Comparison of ENCODE assay signal across 8 cellular contexts in the genomic region with DNA sequence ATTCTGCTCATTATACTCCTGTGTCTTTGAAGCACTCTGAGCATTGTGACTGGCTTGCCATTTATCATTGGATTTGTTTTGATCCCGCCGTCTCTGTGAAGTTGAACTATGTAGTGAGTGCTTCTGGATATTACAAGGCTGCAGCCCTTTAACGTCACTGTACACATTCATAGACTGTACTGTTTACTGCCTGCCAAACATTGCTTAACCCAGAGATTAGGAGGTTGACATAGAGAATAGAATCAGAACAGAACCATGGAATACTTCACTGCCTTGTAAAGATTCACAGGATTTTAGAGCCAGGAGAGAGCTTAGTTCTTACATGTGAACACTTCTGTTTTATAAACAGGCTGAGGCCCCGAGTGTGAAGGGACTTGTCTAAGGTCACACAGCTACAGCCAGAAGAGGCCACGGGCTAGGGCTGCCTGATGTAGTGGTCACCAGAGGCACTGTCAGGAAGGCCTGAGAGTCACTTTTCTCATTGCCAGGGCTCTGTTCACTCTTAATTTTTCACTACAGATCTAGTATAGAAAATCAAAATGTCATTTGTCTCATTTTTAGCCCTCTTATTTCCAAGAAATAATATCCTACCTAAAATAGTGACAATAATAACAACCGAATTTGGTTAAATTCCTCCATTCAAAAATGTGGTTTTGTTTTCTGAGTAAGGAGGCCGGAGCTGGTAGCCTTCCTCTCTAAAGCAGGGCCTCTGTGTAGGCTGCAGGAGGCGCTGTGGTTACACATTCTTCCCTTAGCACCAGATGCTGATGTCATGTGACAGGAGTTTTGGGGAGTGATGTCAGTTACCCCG.
DNase-seq lines count a peak whose midpoint lies in the region; ATAC-seq and TF ChIP-seq lines count a peak whose summit lies in the region.

No MANE protein-coding gene starts in this region.

- no peaks in the 10 kb centered on the region for H3K4me1 ChIP-seq in mesenchymal stem cell (ENCODE audit: control insufficient read depth, insufficient read depth, low read depth, low read length)
- peaks cover 0 to 21% (median 8%) of the 10 kb centered on the region in 4 donors for H3K4me1 ChIP-seq in stomach

- intact Hi-C loops in stomach (cut with DNase I; ENCODE audit: low total_unique reads): loop anchor here (10.0 kb wide), 1 partner anchor 126 kb away; no protein-coding TSS in a partner anchor

- TF ChIP-seq CTCF in GM12874 (IDR thresholded peaks at IDR 0.05; ENCODE audit: insufficient read depth, low read depth, low read length) (peak; percentile 60), LNCAP (IDR thresholded peaks at IDR 0.05) (peak; percentile 70), WERI-Rb-1 (IDR thresholded peaks at IDR 0.05; ENCODE audit: low read depth, low read length) (peak; percentile 82), stomach (IDR thresholded peaks at IDR 0.05) (peak in 5 of 7 experiments; percentile 31 to 64 (median 55))

- H2BK12ac ChIP-seq in mesenchymal stem cell (ENCODE audit: low read length in 2 of 2): peak overlapping the region in 1 of 2 experiments; percentile 17

- H2BK15ac ChIP-seq in mesenchymal stem cell (ENCODE audit: low read depth, poor library complexity, severe bottlenecking): no peak overlapping the region

- no peaks in the 10 kb centered on the region for H3K27me3 ChIP-seq in WERI-Rb-1 (ENCODE audit: insufficient read depth, low read depth, severe bottlenecking)
- no peaks in the 10 kb centered on the region for H3K27me3 ChIP-seq in mesenchymal stem cell (ENCODE audit: control insufficient read depth in 1 of 2, insufficient read depth in 1 of 2, low read length in 2 of 2)
- H3K27me3 ChIP-seq in stomach: no peaks in the 10 kb centered on the region

- peak overlapping the region in 1 of 2 experiments; percentile 33 for H3K4ac ChIP-seq in mesenchymal stem cell (ENCODE audit: low read depth in 1 of 2, low read length in 2 of 2)

- H3K9me3 ChIP-seq in WERI-Rb-1 (ENCODE audit: severe bottlenecking) (no peaks in the 10 kb centered on the region), mesenchymal stem cell (ENCODE audit: control insufficient read depth, low read length) (no peaks in the 10 kb centered on the region), stomach (no peaks in the 10 kb centered on the region)

- peak; percentile 52 for TF ChIP-seq EP300 in stomach (IDR thresholded peaks at IDR 0.05)

- H3K23ac ChIP-seq in mesenchymal stem cell (ENCODE audit: low read length in 2 of 2): no peak overlapping the region

- no peak overlapping the region for H3K14ac ChIP-seq in mesenchymal stem cell (ENCODE audit: low read length in 2 of 2)

- H2BK5ac ChIP-seq in mesenchymal stem cell (ENCODE audit: low read depth, low read length, poor library complexity, severe bottlenecking): no peak overlapping the region

- no peak overlapping the region for H4K8ac ChIP-seq in mesenchymal stem cell (ENCODE audit: low read length)

- H2BK120ac ChIP-seq in mesenchymal stem cell (ENCODE audit: low read depth, low read length): no peak overlapping the region

- no peak overlapping the region for H2AFZ ChIP-seq in mesenchymal stem cell (ENCODE audit: low read depth, low read length)

- DNase-seq in AG08395 (ENCODE audit: low spot score): peak; percentile 81
- DNase-seq in WERI-Rb-1: peak; percentile 57
- DNase-seq in ecto neural progenitor cell (ENCODE audit: low spot score): peak; percentile 54
- DNase-seq in mesenchymal stem cell: peak; percentile 96
- peak; percentile 52 for DNase-seq in stomach

- peaks cover 8% of the 10 kb centered on the region for H3K79me1 ChIP-seq in mesenchymal stem cell (replicated peaks; ENCODE audit: low read length, poor library complexity, severe bottlenecking)

- TF ChIP-seq POLR2A in stomach (IDR thresholded peaks at IDR 0.05): no peak

- no peak overlapping the region for H2AK5ac ChIP-seq in mesenchymal stem cell (ENCODE audit: low read length, severe bottlenecking)

- no peak overlapping the region for H3K4me2 ChIP-seq in mesenchymal stem cell (ENCODE audit: low read length, poor library complexity, severe bottlenecking)

- H3K27ac ChIP-seq in WERI-Rb-1: no peak overlapping the region
- H3K27ac ChIP-seq in mesenchymal stem cell (ENCODE audit: low read length, poor library complexity, severe bottlenecking): no peak overlapping the region
- peak overlapping the region in 4 of 5 donors; percentile 24 to 70 (median 60) for H3K27ac ChIP-seq in stomach

- peak overlapping the region; percentile 51 for H3K9ac ChIP-seq in mesenchymal stem cell (ENCODE audit: low read length)

- no peak overlapping the region for H3K4me3 ChIP-seq in WERI-Rb-1 (ENCODE audit: low read depth, low read length)
- no peak overlapping the region for H3K4me3 ChIP-seq in mesenchymal stem cell (ENCODE audit: insufficient read depth in 1 of 2, low read depth in 1 of 2, low read length in 2 of 2)
- H3K4me3 ChIP-seq in stomach: no peak overlapping the region

- 48% methylated on average over 5 of the region's 9 CpGs for WGBS in mesenchymal stem cell
- 41 to 58% (median 54%) methylated on average over 9 of the region's 9 CpGs for WGBS in stomach, 5 donors

- H3K36me3 ChIP-seq in WERI-Rb-1: peaks cover 84% of the 10 kb centered on the region
- peaks cover 24 to 91% of the 10 kb centered on the region in 2 experiments for H3K36me3 ChIP-seq in mesenchymal stem cell (ENCODE audit: control insufficient read depth in 1 of 2, insufficient read depth in 2 of 2, low read depth in 1 of 2, low read length in 2 of 2)
- H3K36me3 ChIP-seq in stomach: peaks cover 52 to 99% (median 96%) of the 10 kb centered on the region in 4 donors

- H4K91ac ChIP-seq in mesenchymal stem cell (ENCODE audit: low read length): no peak overlapping the region

- H3K18ac ChIP-seq in mesenchymal stem cell (ENCODE audit: low read depth in 1 of 2, low read length in 2 of 2): peak overlapping the region in 1 of 2 experiments; percentile 68

- no peak for ATAC-seq in GM18498 (IDR thresholded peaks at IDR 0.05; ENCODE audit: unreplicated experiment)

Comparison
In these comparisons a context has a peak if more than half of its experiments do, and no peak if none do; other contexts are left out.
1. H3K27ac ChIP-seq: peak in stomach (4 of 5); none in WERI-Rb-1 (single experiment) and mesenchymal stem cell (single experiment).
2. Peak in every context shown above with its lines, with median percentiles within 50 percentile points of each other: DNase-seq and CTCF ChIP-seq.